Comparison of ENCODE assay signal across 22 cellular contexts in genomic region chr15:42788725-42789124, GRCh38. TPM values are rescaled to one million over a fixed set of nuclear protein-coding genes. Genes with fewer than 3 reads are reported as not detected.
DNase-seq lines count a peak whose midpoint lies in the region; ATAC-seq and TF ChIP-seq lines count a peak whose summit lies in the region.
"Had no signal": no experiment of that assay in that cellular context is flagged by ENCODE, and none has a peak within 500 bp of the region (broad histone marks: within the 10 kb centered on the region; RNA-seq: fewer than 3 reads in every experiment).

No MANE protein-coding gene starts in this region.

- intact Hi-C loops in heart right ventricle (cut with DNase I) = loop anchor here in 1 of 10 donors (10.0 kb wide), 1 partner anchor 64 kb away; no protein-coding TSS in a partner anchor

- no peaks in the 10 kb centered on the region for H3K4me1 Mint-ChIP-seq in chondrocyte (ENCODE audit: low read depth)

- H3K9me3 Mint-ChIP-seq in chondrocyte (ENCODE audit: low read depth) = no peaks in the 10 kb centered on the region
- H3K9me3 Mint-ChIP-seq: CD8-positive, alpha-beta T cell; HFFc6 had no signal

- TF ChIP-seq CTCF in NB4 (IDR thresholded peaks at IDR 0.05; ENCODE audit: low read depth, low read length) (no peak), chondrocyte (IDR thresholded peaks at IDR 0.05) (no peak), heart right ventricle (IDR thresholded peaks at IDR 0.05) (no peak)

- ATAC-seq in GM18873 (IDR thresholded peaks at IDR 0.05; ENCODE audit: low FRiP score, unreplicated experiment) (no peak), GM21529 (IDR thresholded peaks at IDR 0.05; ENCODE audit: unreplicated experiment) (no peak), heart right ventricle (no peak)
- ATAC-seq: CD8-positive, alpha-beta T cell; Panc1 had no signal

- H3K4me3 Mint-ChIP-seq in chondrocyte (ENCODE audit: unreplicated experiment) = no peak overlapping the region
- H3K4me3 Mint-ChIP-seq: CD8-positive, alpha-beta T cell; HFFc6 had no signal

- no peaks in the 10 kb centered on the region for H3K27me3 Mint-ChIP-seq in chondrocyte (ENCODE audit: low read depth)

- H3K27ac ChIP-seq in heart right ventricle = no peak overlapping the region
- H3K27ac ChIP-seq: BLaER1, KMS-11 had no signal

- no peaks in the 10 kb centered on the region for H3K4me1 ChIP-seq in heart right ventricle
- H3K4me1 ChIP-seq: BLaER1 had no signal

- no peaks in the 10 kb centered on the region for H3K27me3 ChIP-seq in heart right ventricle
- H3K27me3 ChIP-seq: BLaER1 had no signal

- TF ChIP-seq POLR2A in NB4 (IDR thresholded peaks at IDR 0.05; ENCODE audit: extremely low read depth, insufficient read length) = no peak

- H3K27ac Mint-ChIP-seq in chondrocyte (ENCODE audit: unreplicated experiment) = peak overlapping the region; percentile 4
- H3K27ac Mint-ChIP-seq: CD8-positive, alpha-beta T cell; HFFc6 had no signal

- no peak overlapping the region for H3K4me3 ChIP-seq in NB4 (ENCODE audit: low read depth, low read length)
- H3K4me3 ChIP-seq in heart right ventricle = no peak overlapping the region
- H3K4me3 ChIP-seq: BLaER1 had no signal

- H3K36me3 Mint-ChIP-seq in chondrocyte (ENCODE audit: low read depth) = peaks cover 10% of the 10 kb centered on the region

- no peaks in the 10 kb centered on the region for H3K9me3 ChIP-seq in heart right ventricle
- H3K9me3 ChIP-seq: BLaER1, SK-N-SH had no signal

- H3K36me3 ChIP-seq in heart right ventricle = peaks cover 0 to 59% (median 6%) of the 10 kb centered on the region in 9 donors

- peak; percentile 4 for DNase-seq in GF-D8 (lab: John Stamatoyannopoulos, UW)
- peak; percentile 25 for DNase-seq in NB4 (ENCODE audit: low read depth)
- DNase-seq in SKM-1 (lab: John Stamatoyannopoulos, UW; ENCODE audit: unreplicated experiment) = peak; percentile 40
- DNase-seq in chondrocyte (ENCODE audit: low spot score) = no peak
- no peak for DNase-seq in NCI-H1436 treated with DMSO at 0.1 percent for 48 hours (lab: John Stamatoyannopoulos, UW)
- no peak for DNase-seq in heart right ventricle
- DNase-seq: 8988T; CD8-positive, alpha-beta T cell; DMS79 treated with DMSO at 0.1 percent for 48 hours; HFFc6; MM.1S; NCI-H1417 treated with DMSO at 0.1 percent for 48 hours; NCI-H2029; NCI-H2171; NCI-H446 treated with DMSO at 0.1 percent for 48 hours; NK-92 treated with Interleukin-12 subunit alpha and Interleukin-12 subunit beta, amount 100 ng/mL, for 24 hours; SK-N-SH had no signal

RNA-seq across cellular contexts. Expression of gene CDAN1, which starts 51.8 kb away (rescaled TPM):
- total RNA-seq in chondrocyte (14.5 to 21.0 TPM (median 15.7 TPM) in 3 replicates), heart right ventricle (1 to 10 TPM; 4.4 to 9.0 (median 6.8) TPM)
- polyA plus RNA-seq in heart right ventricle = 10 to 100 TPM in 1 of 2 donors, 1 to 10 TPM in 1; 4.9 to 13.8 TPM

Comparison
In these comparisons a context has a peak if more than half of its experiments do, and no peak if none do; other contexts are left out.
1. DNase-seq: peak in GF-D8 (single experiment), NB4 (single experiment) and SKM-1 (single experiment); none in chondrocyte (single experiment), NCI-H1436 treated with DMSO at 0.1 percent for 48 hours (single experiment) and heart right ventricle (0 of 2).